38 cellular contexts compared by ENCODE assay signal in the genomic region with DNA sequence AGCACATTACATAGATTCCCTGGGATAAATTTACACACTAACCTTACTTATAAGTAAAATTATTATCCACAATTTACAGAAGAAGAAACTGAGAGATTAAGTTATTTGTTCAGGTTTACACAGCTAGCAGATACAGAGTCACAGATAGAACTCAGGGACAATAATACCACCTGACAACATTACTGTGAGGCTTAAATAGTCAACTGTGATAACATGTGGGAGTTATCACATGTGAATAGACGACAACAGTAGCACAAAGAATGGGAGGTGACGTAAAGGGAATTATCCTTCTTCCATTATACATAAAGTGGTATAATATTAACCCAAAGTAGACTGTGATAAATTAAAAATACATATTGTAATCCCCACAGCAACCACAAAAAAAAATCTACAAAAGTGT. TPM values are rescaled to one million over a fixed set of nuclear protein-coding genes. Genes with fewer than 3 reads are reported as not detected.
"Had no signal": no experiment of that assay in that cellular context is flagged by ENCODE, and none has a peak within 500 bp of the region (broad histone marks: within the 10 kb centered on the region; RNA-seq: fewer than 3 reads in every experiment).

No MANE protein-coding gene starts in this region.

- DNase-seq: activated effector memory CD4-positive, alpha-beta T cell treated with anti-CD3 and anti-CD28 coated beads, Interleukin-2, amount 50 U/mL, for 16 hours; activated effector memory CD4-positive, alpha-beta T cell treated with Interleukin-2 at 50 U/mL for 16 hours; activated gamma-delta T cell; activated gamma-delta T cell treated with Interleukin-2 at 50 U/mL for 16 hours; activated naive CD4-positive, alpha-beta T cell; activated naive CD4-positive, alpha-beta T cell treated with anti-CD3 and anti-CD28 coated beads for 36 hours; activated naive CD4-positive, alpha-beta T cell treated with anti-CD3 and anti-CD28 coated beads, Interleukin-2, amount 10 ng/mL, durations not matched to agents 7 days and 5 days; activated naive CD4-positive, alpha-beta T cell treated with anti-CD3 and anti-CD28 coated beads, Interleukin-2, amount 50 U/mL, for 16 hours; activated naive CD4-positive, alpha-beta T cell treated with Interleukin-2 at 50 U/mL for 16 hours; activated naive CD8-positive, alpha-beta T cell treated with anti-CD3 and anti-CD28 coated beads for 36 hours; activated naive CD8-positive, alpha-beta T cell treated with anti-CD3 and anti-CD28 coated beads, Interleukin-2, amount 10 ng/mL, durations not matched to agents 7 days and 5 days; activated naive CD8-positive, alpha-beta T cell treated with anti-CD3 and anti-CD28 coated beads, Interleukin-2, amount 50 U/mL, for 24 hours; activated T-cell treated with anti-CD3 and anti-CD28 coated beads, Interleukin-2, amount 50 U/mL, for 1 hour; activated T-cell treated with anti-CD3 and anti-CD28 coated beads, Interleukin-2, amount 50 U/mL, for 24 hours; activated T-cell treated with anti-CD3 and anti-CD28 coated beads, Interleukin-2, amount 50 U/mL, for 4 hours; activated T-cell treated with anti-CD3 and anti-CD28 coated beads, Interleukin-2, amount 50 U/mL, for 48 hours; activated T-cell treated with anti-CD3 and anti-CD28 coated beads, Interleukin-2, amount 50 U/mL, for 72 hours; adrenal gland; amniotic stem cell; amygdala; anterior cingulate cortex; aorta; body of pancreas; caudate nucleus; central memory CD4-positive, alpha-beta T cell; cerebellar nuclear complex had no signal

- ATAC-seq: activated naive CD4-positive, alpha-beta T cell treated with anti-CD3 and anti-CD28 coated beads, Interleukin-2, amount 50 U/mL, for 72 hours; activated naive CD8-positive, alpha-beta T cell treated with anti-CD3 and anti-CD28 coated beads, Interleukin-2, amount 50 U/mL, for 24 hours; activated T-cell treated with anti-CD3 and anti-CD28 coated beads, Interleukin-2, amount 50 U/mL, for 4 hours; activated T-cell treated with anti-CD3 and anti-CD28 coated beads, Interleukin-2, amount 50 U/mL, for 72 hours; activated T-helper 17 cell treated with anti-CD3 and anti-CD28 coated beads, Interleukin-2, amount 50 U/mL, for 72 hours; body of pancreas had no signal

- FAIRE-seq: astrocyte, bronchial epithelial cell had no signal

- H3K36me3 ChIP-seq: adrenal gland, ascending aorta, breast epithelium, cardiac muscle cell had no signal

- H3K27me3 ChIP-seq: adrenal gland, ascending aorta, body of pancreas, breast epithelium, cardiac muscle cell had no signal

- H3K4me3 ChIP-seq: adrenal gland, ascending aorta, body of pancreas, breast epithelium, cardiac muscle cell had no signal

- H3K9me3 ChIP-seq: adrenal gland, ascending aorta, body of pancreas, breast epithelium had no signal

- H3K4me1 ChIP-seq: adrenal gland, ascending aorta, body of pancreas, breast epithelium had no signal

- H3K27ac ChIP-seq: adrenal gland, ascending aorta, body of pancreas, breast epithelium, cardiac muscle cell had no signal

RNA-seq across cellular contexts. Expression of a gene that starts 6.2 kb away (rescaled TPM):
- total RNA-seq: activated naive CD4-positive, alpha-beta T cell treated with anti-CD3 and anti-CD28 coated beads for 36 hours; activated naive CD4-positive, alpha-beta T cell treated with anti-CD3 and anti-CD28 coated beads, Interleukin-2, amount 50 U/mL, for 72 hours; activated naive CD8-positive, alpha-beta T cell treated with anti-CD3 and anti-CD28 coated beads for 36 hours; activated naive CD8-positive, alpha-beta T cell treated with anti-CD3 and anti-CD28 coated beads, Interleukin-2, amount 10 ng/mL, durations not matched to agents 7 days and 5 days; activated T-cell treated with anti-CD3 and anti-CD28 coated beads, Interleukin-2, amount 50 U/mL, for 4 hours; activated T-cell treated with anti-CD3 and anti-CD28 coated beads, Interleukin-2, amount 50 U/mL, for 72 hours; activated T-helper 1 cell treated with anti-CD3 and anti-CD28 coated beads, Interleukin-12 subunit alpha, Interleukin-12 subunit beta, Interleukin-2, Interleukin-4 antibody, amounts not matched to agents 30 ng/mL and 10 ng/mL and 1 ng/mL, durations not matched to agents 14 hours and 24 hours and 36 hours; activated T-helper 17 cell treated with anti-CD3 and anti-CD28 coated beads, Interleukin-2, amount 50 U/mL, for 72 hours; activated T-helper 2 cell treated with anti-CD3 and anti-CD28 coated beads, Interferon-gamma antibody, Interleukin-2, Interleukin-4, amounts not matched to agents 10 μg/mL and 5 μg/mL and 100 μg/mL, durations not matched to agents 14 hours and 24 hours and 36 hours; ascending aorta; astrocyte; body of pancreas; breast epithelium; bronchial epithelial cell; cardiac muscle cell; cardiac septum; cerebellum; chondrocyte had no signal
- polyA plus RNA-seq: adrenal gland, aorta, cardiac muscle cell had no signal
